28 cellular contexts compared by ENCODE assay signal in the genomic region with DNA sequence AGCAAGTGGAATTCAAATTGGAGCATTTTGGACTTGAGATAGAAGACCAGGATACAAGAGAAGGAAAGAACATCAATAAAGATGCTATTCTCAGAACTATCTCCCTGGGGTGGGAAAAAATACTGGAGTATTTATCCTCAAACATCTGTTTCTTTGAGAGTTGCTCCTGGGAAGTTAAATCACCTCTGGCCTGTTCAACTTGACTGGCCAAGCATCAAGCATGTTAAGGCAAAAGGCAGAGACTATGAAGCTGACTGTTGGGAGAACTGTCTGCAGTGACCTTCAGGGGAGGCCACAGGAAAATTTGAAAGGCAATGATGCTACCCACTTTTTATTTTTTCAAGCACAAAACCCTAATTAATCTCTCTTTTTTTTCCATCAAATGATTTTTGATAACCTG.
"Had no signal": no experiment of that assay in that cellular context is flagged by ENCODE, and none has a peak within 500 bp of the region (broad histone marks: within the 10 kb centered on the region; RNA-seq: fewer than 3 reads in every experiment).

No MANE protein-coding gene starts in this region.

- H3K27me3 ChIP-seq: esophagus squamous epithelium, left lung, neural progenitor cell, right atrium auricular region, suprapubic skin, transverse colon, upper lobe of right lung, uterus had no signal

- H3K4me1 ChIP-seq: esophagus squamous epithelium, left lung, parathyroid adenoma, right atrium auricular region, suprapubic skin, transverse colon, upper lobe of right lung, uterus had no signal

- DNase-seq: dermis blood vessel endothelial cell; effector memory CD4-positive, alpha-beta T cell; erythroblast; esophagus squamous epithelium; foreskin melanocyte; hypothalamus; immature natural killer cell; islet precursor cell; left lung; mesendoderm; midbrain; naive thymus-derived CD4-positive, alpha-beta T cell; stimulated activated CD4-positive, alpha-beta T cell treated with anti-CD3 and anti-CD28 coated beads, Interleukin-12 subunit alpha, Interleukin-12 subunit beta, amount 100 ng/mL, for 4 hours; stimulated activated CD4-positive, alpha-beta T cell treated with anti-CD3 and anti-CD28 coated beads, Interleukin-1b, Interleukin-23, amount 100 ng/mL, for 48 hours; stimulated activated CD4-positive, alpha-beta T cell treated with anti-CD3 and anti-CD28 coated beads, Interleukin-4, amount 100 ng/mL, for 1 hour; stimulated activated CD8-positive, alpha-beta memory T cell treated with anti-CD3 and anti-CD28 coated beads, Interleukin-4, amount 100 ng/mL, for 48 hours; stimulated activated naive CD4-positive, alpha-beta T cell; stimulated activated naive CD8-positive, alpha-beta T cell treated with anti-CD3 and anti-CD28 coated beads, Interleukin-15, amount 100 ng/mL, for 72 hours; transverse colon; upper lobe of right lung; uterus had no signal

- H3K27ac ChIP-seq: coronary artery, esophagus squamous epithelium, left lung, neural progenitor cell, parathyroid adenoma, right atrium auricular region, suprapubic skin, transverse colon, upper lobe of right lung, uterus had no signal

- ATAC-seq: left lung; naive thymus-derived CD4-positive, alpha-beta T cell; sciatic nerve; stimulated activated naive CD8-positive, alpha-beta T cell treated with anti-CD3 and anti-CD28 coated beads, Interleukin-15, amount 100 ng/mL, for 72 hours; upper lobe of right lung had no signal

- H3K79me2 ChIP-seq: parathyroid adenoma had no signal

- H3K4me2 ChIP-seq: neural progenitor cell, smooth muscle cell had no signal

- H3K9ac ChIP-seq: neural progenitor cell, parathyroid adenoma had no signal

- H3K36me3 ChIP-seq: esophagus squamous epithelium, left lung, neural progenitor cell, right atrium auricular region, suprapubic skin, transverse colon, upper lobe of right lung, uterus had no signal

- H3K9me3 ChIP-seq: esophagus squamous epithelium, left lung, right atrium auricular region, suprapubic skin, transverse colon, upper lobe of right lung, uterus had no signal

- H2AFZ ChIP-seq: neural progenitor cell, parathyroid adenoma had no signal

- H3K4me3 ChIP-seq: coronary artery, esophagus squamous epithelium, left lung, neural progenitor cell, right atrium auricular region, smooth muscle cell, suprapubic skin, transverse colon, upper lobe of right lung, uterus had no signal
